Comparison of ENCODE assay signal across 8 cellular contexts in the genomic region with DNA sequence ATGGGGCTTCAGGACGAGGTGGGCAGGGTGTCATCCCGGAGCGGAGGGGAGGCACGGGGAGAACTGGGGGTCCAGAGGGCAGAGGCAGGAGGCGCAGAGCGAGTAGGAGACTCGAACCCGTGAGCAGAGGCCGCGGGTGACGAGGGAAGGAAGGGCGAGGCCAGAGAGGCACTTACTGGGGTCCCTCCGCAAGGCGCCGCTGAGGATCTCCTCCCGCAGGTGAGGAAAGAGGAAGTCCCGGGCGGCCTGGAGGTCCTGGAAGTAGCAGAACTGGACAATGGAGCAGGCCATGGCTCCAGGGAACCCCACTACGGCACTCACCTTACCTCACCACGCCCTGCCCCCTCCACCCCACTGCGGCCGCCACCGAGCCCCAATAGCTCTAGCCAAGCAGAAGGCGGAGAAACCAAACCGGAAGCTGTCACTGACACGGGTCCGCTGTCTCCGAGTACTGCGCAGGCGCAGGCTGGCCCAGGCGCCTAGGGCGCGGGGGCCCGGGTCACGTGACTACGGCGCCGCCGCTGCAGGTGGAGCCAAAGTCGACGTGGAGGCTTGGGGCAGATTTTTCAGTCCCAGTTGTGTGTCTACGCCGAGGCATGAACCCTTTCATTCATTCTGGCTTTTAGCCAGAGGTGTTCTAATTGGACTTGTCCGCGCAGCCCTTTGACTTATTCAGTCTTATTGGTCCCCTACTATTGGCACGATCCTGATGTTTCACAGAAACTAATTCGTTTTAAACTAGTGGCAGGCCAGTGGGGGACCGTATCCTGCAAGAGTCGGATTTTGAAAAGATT. TPM values are rescaled to one million over a fixed set of nuclear protein-coding genes. Genes with fewer than 3 reads are reported as not detected.
DNase-seq lines count a peak whose midpoint lies in the region; ATAC-seq and TF ChIP-seq lines count a peak whose summit lies in the region.

A gene with protein sequence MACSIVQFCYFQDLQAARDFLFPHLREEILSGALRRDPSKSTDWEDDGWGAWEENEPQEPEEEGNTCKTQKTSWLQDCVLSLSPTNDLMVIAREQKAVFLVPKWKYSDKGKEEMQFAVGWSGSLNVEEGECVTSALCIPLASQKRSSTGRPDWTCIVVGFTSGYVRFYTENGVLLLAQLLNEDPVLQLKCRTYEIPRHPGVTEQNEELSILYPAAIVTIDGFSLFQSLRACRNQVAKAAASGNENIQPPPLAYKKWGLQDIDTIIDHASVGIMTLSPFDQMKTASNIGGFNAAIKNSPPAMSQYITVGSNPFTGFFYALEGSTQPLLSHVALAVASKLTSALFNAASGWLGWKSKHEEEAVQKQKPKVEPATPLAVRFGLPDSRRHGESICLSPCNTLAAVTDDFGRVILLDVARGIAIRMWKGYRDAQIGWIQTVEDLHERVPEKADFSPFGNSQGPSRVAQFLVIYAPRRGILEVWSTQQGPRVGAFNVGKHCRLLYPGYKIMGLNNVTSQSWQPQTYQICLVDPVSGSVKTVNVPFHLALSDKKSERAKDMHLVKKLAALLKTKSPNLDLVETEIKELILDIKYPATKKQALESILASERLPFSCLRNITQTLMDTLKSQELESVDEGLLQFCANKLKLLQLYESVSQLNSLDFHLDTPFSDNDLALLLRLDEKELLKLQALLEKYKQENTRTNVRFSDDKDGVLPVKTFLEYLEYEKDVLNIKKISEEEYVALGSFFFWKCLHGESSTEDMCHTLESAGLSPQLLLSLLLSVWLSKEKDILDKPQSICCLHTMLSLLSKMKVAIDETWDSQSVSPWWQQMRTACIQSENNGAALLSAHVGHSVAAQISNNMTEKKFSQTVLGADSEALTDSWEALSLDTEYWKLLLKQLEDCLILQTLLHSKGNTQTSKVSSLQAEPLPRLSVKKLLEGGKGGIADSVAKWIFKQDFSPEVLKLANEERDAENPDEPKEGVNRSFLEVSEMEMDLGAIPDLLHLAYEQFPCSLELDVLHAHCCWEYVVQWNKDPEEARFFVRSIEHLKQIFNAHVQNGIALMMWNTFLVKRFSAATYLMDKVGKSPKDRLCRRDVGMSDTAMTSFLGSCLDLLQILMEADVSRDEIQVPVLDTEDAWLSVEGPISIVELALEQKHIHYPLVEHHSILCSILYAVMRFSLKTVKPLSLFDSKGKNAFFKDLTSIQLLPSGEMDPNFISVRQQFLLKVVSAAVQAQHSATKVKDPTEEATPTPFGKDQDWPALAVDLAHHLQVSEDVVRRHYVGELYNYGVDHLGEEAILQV (N-terminal part only) (minus strand): TSS at position 407 of the 794 bp plus-strand sequence. CDS start 116 bp downstream, at position 291.

- H3K9me3 ChIP-seq in OCI-LY3 (ENCODE audit: insufficient read depth, low read length) = no peaks in the 10 kb centered on the region
- no peaks in the 10 kb centered on the region for H3K9me3 ChIP-seq in mucosa of descending colon

- TF ChIP-seq CTCF in OCI-LY3 (IDR thresholded peaks at IDR 0.05; ENCODE audit: low read depth, low read length) = no peak
- no peak for TF ChIP-seq CTCF in mucosa of descending colon (IDR thresholded peaks at IDR 0.05)

- peak within 1 kb of the TSS; percentile 94 for H3K4me3 ChIP-seq in OCI-LY3 (ENCODE audit: low read length)
- H3K4me3 ChIP-seq in mucosa of descending colon = peak within 1 kb of the TSS; percentile 80

- peak within 1 kb of the TSS; percentile 75 for H2AFZ ChIP-seq in OCI-LY3 (ENCODE audit: low read depth, low read length)

- H3K27ac ChIP-seq in OCI-LY3 (ENCODE audit: low read length) (peak within 1 kb of the TSS; percentile 67), epithelial cell of prostate (peak within 1 kb of the TSS; percentile 72)

- H4K20me1 ChIP-seq in OCI-LY3 (ENCODE audit: insufficient read depth, low read length) = peaks cover 32% of the 10 kb centered on the region

- no peaks in the 10 kb centered on the region for H3K27me3 ChIP-seq in OCI-LY3 (ENCODE audit: low read depth, low read length)

- peak; percentile 92 for DNase-seq in DMS 273 treated with DMSO at 0.1 percent for 48 hours (lab: John Stamatoyannopoulos, UW)
- peak; percentile 89 for DNase-seq in HuH-7.5 (ENCODE audit: low spot score)
- DNase-seq in activated CD8-positive, alpha-beta memory T cell treated with anti-CD3 and anti-CD28 coated beads, Interleukin-2, amount 50 U/mL, for 48 hours = peak; percentile 97
- peak; percentile 45 for DNase-seq in epithelial cell of prostate (ENCODE audit: low read depth, low spot score)
- DNase-seq in mucosa of descending colon = peak; percentile 95 to 98 (median 97)
- peak; percentile 97 for DNase-seq in stimulated activated CD8-positive, alpha-beta memory T cell treated with anti-CD3 and anti-CD28 coated beads, Interleukin-4, amount 100 ng/mL, for 24 hours (ENCODE audit: low read depth)

- ATAC-seq in GM21528 (IDR thresholded peaks at IDR 0.05; ENCODE audit: low FRiP score, unreplicated experiment) = peak; percentile 95
- peak; percentile 99 for ATAC-seq in mucosa of descending colon

- H3K36me3 ChIP-seq in OCI-LY3 (replicated peaks; ENCODE audit: low read depth, low read length) = peaks cover 41% of the 10 kb centered on the region
- no peaks in the 10 kb centered on the region for H3K36me3 ChIP-seq in mucosa of descending colon (ENCODE audit: low read depth)

- H3K4me1 ChIP-seq in OCI-LY3 (ENCODE audit: low read length) (peaks cover 23% of the 10 kb centered on the region), mucosa of descending colon (ENCODE audit: low read depth) (peaks cover 15% of the 10 kb centered on the region)

- intact Hi-C loops in mucosa of descending colon (cut with DNase I, micrococcal nuclease) = no loop called here

- H3K9ac ChIP-seq in OCI-LY3 (ENCODE audit: low read length) = peak within 1 kb of the TSS; percentile 95

- peaks cover 50% of the 10 kb centered on the region for H3K79me2 ChIP-seq in OCI-LY3 (ENCODE audit: low read length)

- H3K4me2 ChIP-seq in OCI-LY3 (ENCODE audit: low read length) = peak within 1 kb of the TSS; percentile 94

RNA-seq across cellular contexts. Expression of the gene that starts here (rescaled TPM):
- total RNA-seq in mucosa of descending colon = 10 to 100 TPM; 27.9 to 35.0 (median 31.1) TPM

Comparison
In these comparisons a context has a peak if more than half of its experiments do, and no peak if none do; other contexts are left out.
1. Peak in every context shown above with its lines: DNase-seq, ATAC-seq, H3K4me3 ChIP-seq and H3K27ac ChIP-seq.
2. DNase-seq: peak in every context shown above with its lines; median percentile 97 in activated CD8-positive, alpha-beta memory T cell treated with anti-CD3 and anti-CD28 coated beads, Interleukin-2, amount 50 U/mL, for 48 hours; 97 in mucosa of descending colon; 97 in stimulated activated CD8-positive, alpha-beta memory T cell treated with anti-CD3 and anti-CD28 coated beads, Interleukin-4, amount 100 ng/mL, for 24 hours; 92 in DMS 273 treated with DMSO at 0.1 percent for 48 hours; 89 in HuH-7.5; 45 in epithelial cell of prostate.